8 cellular contexts compared by ENCODE assay signal in genomic region chr6:30678964-30679726, GRCh38. TPM values are rescaled to one million over a fixed set of nuclear protein-coding genes. Genes with fewer than 3 reads are reported as not detected.
DNase-seq lines count a peak whose midpoint lies in the region; ATAC-seq lines count a peak whose summit lies in the region.

No MANE protein-coding gene starts in this region.

- H2BK12ac ChIP-seq in mesenchymal stem cell (ENCODE audit: low read length in 2 of 2), result no peak overlapping the region

- no peak overlapping the region for H2BK5ac ChIP-seq in mesenchymal stem cell (ENCODE audit: low read depth, low read length, poor library complexity, severe bottlenecking)

- peak; percentile 59 for DNase-seq in DMS153 treated with DMSO at 0.1 percent for 48 hours (lab: John Stamatoyannopoulos, UW; ENCODE audit: unreplicated experiment)
- DNase-seq in NCI-H748 treated with DMSO at 0.1 percent for 48 hours (lab: John Stamatoyannopoulos, UW), result peak; percentile 62
- DNase-seq in activated CD8-positive, alpha-beta memory T cell treated with anti-CD3 and anti-CD28 coated beads for 24 hours, result peak; percentile 98
- peak; percentile 89 for DNase-seq in effector CD8-positive, alpha-beta T cell (lab: John Stamatoyannopoulos, UW)
- peak; percentile 81 for DNase-seq in mesenchymal stem cell
- DNase-seq in stimulated activated CD8-positive, alpha-beta memory T cell treated with anti-CD3 and anti-CD28 coated beads, Interleukin-12 subunit alpha, Interleukin-12 subunit beta, amount 100 ng/mL, for 24 hours (ENCODE audit: extremely low read depth), result peak; percentile 76

- peaks cover 21% of the 10 kb centered on the region for H3K4me1 ChIP-seq in mesenchymal stem cell (ENCODE audit: control insufficient read depth, insufficient read depth, low read depth, low read length)

- no peaks in the 10 kb centered on the region for H3K27me3 ChIP-seq in mesenchymal stem cell (ENCODE audit: control insufficient read depth in 1 of 2, insufficient read depth in 1 of 2, low read length in 2 of 2)

- no peak overlapping the region for H3K14ac ChIP-seq in mesenchymal stem cell (ENCODE audit: low read length in 2 of 2)

- H3K9ac ChIP-seq in mesenchymal stem cell (ENCODE audit: low read length), result peak overlapping the region; percentile 83

- peak overlapping the region; percentile 14 to 70 for H3K4me3 ChIP-seq in mesenchymal stem cell (ENCODE audit: insufficient read depth in 1 of 2, low read depth in 1 of 2, low read length in 2 of 2)

- no peak overlapping the region for H2AFZ ChIP-seq in mesenchymal stem cell (ENCODE audit: low read depth, low read length)

- H2BK15ac ChIP-seq in mesenchymal stem cell (ENCODE audit: low read depth, poor library complexity, severe bottlenecking), result no peak overlapping the region

- peaks cover 51 to 53% of the 10 kb centered on the region in 2 experiments for H3K36me3 ChIP-seq in mesenchymal stem cell (ENCODE audit: control insufficient read depth in 1 of 2, insufficient read depth in 2 of 2, low read depth in 1 of 2, low read length in 2 of 2)

- H2BK120ac ChIP-seq in mesenchymal stem cell (ENCODE audit: low read depth, low read length), result no peak overlapping the region

- no peak overlapping the region for H4K91ac ChIP-seq in mesenchymal stem cell (ENCODE audit: low read length)

- H3K9me3 ChIP-seq in mesenchymal stem cell (ENCODE audit: control insufficient read depth, low read length), result no peaks in the 10 kb centered on the region

- H3K27ac ChIP-seq in mesenchymal stem cell (ENCODE audit: low read length, poor library complexity, severe bottlenecking), result peak overlapping the region; percentile 54

- H3K79me1 ChIP-seq in mesenchymal stem cell (replicated peaks; ENCODE audit: low read length, poor library complexity, severe bottlenecking), result peaks cover 3% of the 10 kb centered on the region

- H4K8ac ChIP-seq in mesenchymal stem cell (ENCODE audit: low read length), result no peak overlapping the region

- no peak overlapping the region for H3K18ac ChIP-seq in mesenchymal stem cell (ENCODE audit: low read depth in 1 of 2, low read length in 2 of 2)

- H2AK5ac ChIP-seq in mesenchymal stem cell (ENCODE audit: low read length, severe bottlenecking), result no peak overlapping the region

- H3K4me2 ChIP-seq in mesenchymal stem cell (ENCODE audit: low read length, poor library complexity, severe bottlenecking), result peak overlapping the region; percentile 61

- 16% methylated on average over 25 of the region's 31 CpGs for WGBS in mesenchymal stem cell

- ATAC-seq in HG03045 (IDR thresholded peaks at IDR 0.05; ENCODE audit: unreplicated experiment) (peak; percentile 35), HG03039 (IDR thresholded peaks at IDR 0.05; ENCODE audit: unreplicated experiment) (no peak)

- H3K4ac ChIP-seq in mesenchymal stem cell (ENCODE audit: low read depth in 1 of 2, low read length in 2 of 2), result no peak overlapping the region

- no peak overlapping the region for H3K23ac ChIP-seq in mesenchymal stem cell (ENCODE audit: low read length in 2 of 2)

RNA-seq across cellular contexts. Expression of gene DHX16, which starts 6.3 kb away (rescaled TPM):
- polyA plus RNA-seq in mesenchymal stem cell (2013, experiment 1 of 2), result 18.7 TPM
- 18.8 TPM for polyA plus RNA-seq in mesenchymal stem cell (2013, experiment 2 of 2)

RNA-seq across cellular contexts. Expression of gene PPP1R18, which starts 7.3 kb away (rescaled TPM):
- polyA plus RNA-seq in mesenchymal stem cell (2013, experiment 1 of 2), result 156 TPM
- 153 TPM for polyA plus RNA-seq in mesenchymal stem cell (2013, experiment 2 of 2)

RNA-seq across cellular contexts. Expression of gene NRM, which starts 11.6 kb away (rescaled TPM):
- polyA plus RNA-seq in mesenchymal stem cell (2013, experiment 1 of 2), result 35.3 TPM
- polyA plus RNA-seq in mesenchymal stem cell (2013, experiment 2 of 2), result 36.1 TPM

RNA-seq across cellular contexts. Expression of gene C6orf136, which starts 32.2 kb away (rescaled TPM):
- 13.6 TPM for polyA plus RNA-seq in mesenchymal stem cell (2013, experiment 1 of 2)
- 14.4 TPM for polyA plus RNA-seq in mesenchymal stem cell (2013, experiment 2 of 2)

RNA-seq across cellular contexts. Expression of gene MDC1, which starts 37.9 kb away (rescaled TPM):
- 9.8 TPM for polyA plus RNA-seq in mesenchymal stem cell (2013, experiment 1 of 2)
- 8.6 TPM for polyA plus RNA-seq in mesenchymal stem cell (2013, experiment 2 of 2)
